Comparison of ENCODE assay signal across 16 cellular contexts in the genomic region with DNA sequence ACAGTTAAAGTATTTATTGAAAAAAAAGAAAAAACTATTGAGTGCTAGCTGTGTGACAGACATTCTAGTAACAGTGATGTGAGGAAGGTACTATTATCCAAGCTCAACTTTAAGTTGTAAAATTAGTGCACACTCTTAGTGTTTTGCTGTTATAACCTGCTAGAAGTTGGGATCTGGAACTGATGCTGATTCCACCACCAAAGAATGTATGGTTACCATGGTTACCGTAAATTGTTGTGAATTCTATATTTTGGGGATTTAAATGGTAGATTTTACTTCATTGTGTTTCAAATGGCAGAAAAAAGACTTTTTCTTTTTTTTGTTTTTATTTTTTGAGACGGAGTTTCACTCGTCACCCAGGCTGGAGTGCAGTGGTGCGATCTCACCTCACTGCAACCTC. TPM values are rescaled to one million over a fixed set of nuclear protein-coding genes. Genes with fewer than 3 reads are reported as not detected.
DNase-seq lines count a peak whose midpoint lies in the region; ATAC-seq, FAIRE-seq and TF ChIP-seq lines count a peak whose summit lies in the region.
"Had no signal": no experiment of that assay in that cellular context is flagged by ENCODE, and none has a peak within 500 bp of the region (broad histone marks: within the 10 kb centered on the region; RNA-seq: fewer than 3 reads in every experiment).

No MANE protein-coding gene starts in this region.

- H3K9me2 ChIP-seq in PC-3 (replicated peaks; ENCODE audit: low read length), result no peaks in the 10 kb centered on the region

- no peak overlapping the region for H2AFZ ChIP-seq in PC-3 (ENCODE audit: low read length)

- intact Hi-C loops in PC-3 (cut with micrococcal nuclease) (loop anchor here (10.0 kb wide), 1 partner anchor 398 kb away; a partner anchor contains a TSS), left ventricle myocardium superior (cut with micrococcal nuclease) (no loop called here)

- no peak overlapping the region for H2AK5ac ChIP-seq in mesendoderm (ENCODE audit: low read length)

- H3K18ac ChIP-seq in mesendoderm (ENCODE audit: low read length), result no peak overlapping the region

- no peak overlapping the region for H3K4ac ChIP-seq in mesendoderm (ENCODE audit: low read depth, low read length)

- H2BK5ac ChIP-seq in mesendoderm (ENCODE audit: low read length), result no peak overlapping the region

- CTCF ChIA-PET in A549 (lab: Yijun Ruan, JAX), result interaction anchor here (1.0 to 5.7 kb wide), 5 partner anchors 11 to 289 kb away, joined by 3 to 63 read pairs (median 3); no protein-coding TSS in a partner anchor
- CTCF ChIA-PET in PC-3 (lab: Charles Lee), result no interaction called here

- H3K56ac ChIP-seq in mesendoderm (ENCODE audit: low read length), result no peak overlapping the region

- H3K4me1 ChIP-seq in A549 (peaks cover 78% of the 10 kb centered on the region), PC-3 (ENCODE audit: insufficient read depth, low read length) (peaks cover 50% of the 10 kb centered on the region), mesendoderm (ENCODE audit: control insufficient read depth, low read depth, low read length) (no peaks in the 10 kb centered on the region)

- BruUV-seq in PC-3 (replicated peaks; lab: Mats Ljungman, UMichigan), result no TSS peak

- TF ChIP-seq CTCF in A549 (IDR thresholded peaks at IDR 0.05), result no peak
- no peak for TF ChIP-seq CTCF in PC-3 (conservative IDR thresholded peaks at IDR 0.05; ENCODE audit: low read depth, low read length)
- no peak for TF ChIP-seq CTCF in cardiac fibroblast (IDR thresholded peaks at IDR 0.05; ENCODE audit: low read depth, low read length)

- WGBS in A549 (ENCODE audit: missing lambda C conversion rate), result 91% methylated on average over 4 of the region's 4 CpGs
- WGBS in mesendoderm (ENCODE audit: extremely low coverage, insufficient coverage, low lambda C conversion rate), result no CpG with 5 or more reads among the region's 4 CpGs

- ATAC-seq in A549 (no peak), PC-3 (no peak), left ventricle myocardium superior (no peak), HG03457 (IDR thresholded peaks at IDR 0.05; ENCODE audit: unreplicated experiment) (no peak), HG03025 (IDR thresholded peaks at IDR 0.05; ENCODE audit: low FRiP score, unreplicated experiment) (no peak)
- ATAC-seq: HCT116 had no signal

- H3K4me2 ChIP-seq in A549, result peak overlapping the region; percentile 94
- no peak overlapping the region for H3K4me2 ChIP-seq in PC-3 (ENCODE audit: low read length)
- H3K4me2 ChIP-seq in mesendoderm (ENCODE audit: low read length), result no peak overlapping the region
- H3K4me2 ChIP-seq: KMS-11 had no signal

- peaks cover 100% of the 10 kb centered on the region for H3K79me2 ChIP-seq in PC-3 (ENCODE audit: low read length)
- H3K79me2 ChIP-seq in mesendoderm (ENCODE audit: control insufficient read depth, insufficient read depth, low read length), result peaks cover 76% of the 10 kb centered on the region

- H3K4me3 ChIP-seq in A549 (no peak overlapping the region), PC-3 (ENCODE audit: low read length) (no peak overlapping the region), cardiac fibroblast (replicated peaks in 1 of 2; ENCODE audit: low read depth in 2 of 2, low read length in 2 of 2) (no peak overlapping the region), mesendoderm (ENCODE audit: low read length) (no peak overlapping the region)

- H3K9me3 ChIP-seq in A549 (no peaks in the 10 kb centered on the region), PC-3 (ENCODE audit: low read length) (no peaks in the 10 kb centered on the region)

- no peak overlapping the region for H2BK15ac ChIP-seq in mesendoderm (replicated peaks; ENCODE audit: low read depth)

- no peak for TF ChIP-seq EP300 in A549 (IDR thresholded peaks at IDR 0.05)

- H3K36me3 ChIP-seq in PC-3 (ENCODE audit: low read depth, low read length), result no peaks in the 10 kb centered on the region
- H3K36me3 ChIP-seq in mesendoderm (ENCODE audit: control insufficient read depth, insufficient read depth, low read length), result no peaks in the 10 kb centered on the region

- H4K5ac ChIP-seq in mesendoderm (ENCODE audit: low read length), result no peak overlapping the region

- no peak for TF ChIP-seq POLR2A in A549 (IDR thresholded peaks at IDR 0.05; ENCODE audit: low read length)

- H3K27ac ChIP-seq in A549 (peak overlapping the region in 1 of 2 experiments; percentile 41; a peak in 2 of 6 replicates), PC-3 (ENCODE audit: low read length) (peak overlapping the region; percentile 34; the same call in 1 of the 2 replicates), mesendoderm (ENCODE audit: low read depth, low read length) (no peak overlapping the region)
- H3K27ac ChIP-seq: HL-60, KMS-11 had no signal

- H3K27me3 ChIP-seq in PC-3 (ENCODE audit: low read length) (no peaks in the 10 kb centered on the region), mesendoderm (ENCODE audit: insufficient read depth, low read length, poor library complexity) (no peaks in the 10 kb centered on the region)

- POLR2A ChIA-PET in A549 (lab: Yijun Ruan, JAX), result no interaction called here
- POLR2A ChIA-PET in PC-3 (lab: Charles Lee; ENCODE audit: unreplicated experiment), result interaction anchor here (0.7 kb wide), 1 partner anchor 341 kb away, joined by 3 read pairs; no protein-coding TSS in a partner anchor

- no peaks in the 10 kb centered on the region for H3F3A ChIP-seq in PC-3 (ENCODE audit: low read length, unreplicated experiment)

- DNase-seq in A549 (ENCODE audit: low read depth in 1 of 2, low spot score in 1 of 2) (no peak), PC-3 (peak; percentile 24), cardiac fibroblast (ENCODE audit: low read depth in 2 of 2) (peak; percentile 26 to 44), mesendoderm (peak; percentile 46), left ventricle myocardium superior (no peak), SIG-M5 treated with dmso at 0.1 percent for 504 hours (lab: John Stamatoyannopoulos, UW; ENCODE audit: unreplicated experiment) (no peak)
- DNase-seq: C1 segment of cervical spinal cord; DMS 273 treated with DMSO at 0.1 percent for 48 hours; NCI-H1092; NCI-H69; NK-92 treated with Interleukin-12 subunit alpha and Interleukin-12 subunit beta, amount 100 ng/mL, for 24 hours had no signal

- no peak overlapping the region for H3K23ac ChIP-seq in mesendoderm (ENCODE audit: low read length)

- no peak overlapping the region for H4K8ac ChIP-seq in mesendoderm (ENCODE audit: low read depth, low read length)

- H3K79me1 ChIP-seq in mesendoderm (ENCODE audit: low read length), result peaks cover 3% of the 10 kb centered on the region

- peaks cover 66% of the 10 kb centered on the region for H4K20me1 ChIP-seq in PC-3 (ENCODE audit: low read length)

- no peak for TF ChIP-seq RAD21 in A549 (conservative IDR thresholded peaks at IDR 0.05 in 1 of 2, IDR thresholded peaks at IDR 0.05 in 1 of 2)

- FAIRE-seq in A549 (lab: Jason Lieb, UNC), result no peak

- H2BK120ac ChIP-seq in mesendoderm (ENCODE audit: low read depth, low read length), result no peak overlapping the region

- H3K9ac ChIP-seq in PC-3 (ENCODE audit: low read length) (no peak overlapping the region), mesendoderm (ENCODE audit: low read length) (no peak overlapping the region)
- H3K9ac ChIP-seq: KMS-11 had no signal

TF ChIP-seq in A549, 52 proteins besides CTCF, POLR2A, EP300 and RAD21 (continues in another document):
- TF ChIP-seq MYC (IDR thresholded peaks at IDR 0.05; ENCODE audit: borderline replicate concordance, low read length) (no peak), ESRRA (IDR thresholded peaks at IDR 0.05; ENCODE audit: borderline replicate concordance, low read length) (no peak), NFE2L2 (conservative IDR thresholded peaks at IDR 0.05; ENCODE audit: low read length) (no peak), KDM1A (IDR thresholded peaks at IDR 0.05; ENCODE audit: low read depth) (no peak), ZC3H11A (IDR thresholded peaks at IDR 0.05) (no peak), CEBPB (IDR thresholded peaks at IDR 0.05) (no peak), FOSL2 (IDR thresholded peaks at IDR 0.05) (no peak), FOSL2 (CRISPR knock-in tag; IDR thresholded peaks at IDR 0.05) (no peak), HOXB5 (CRISPR knock-in tag; IDR thresholded peaks at IDR 0.05) (no peak), ZSCAN20 (CRISPR knock-in tag; IDR thresholded peaks at IDR 0.05) (no peak), SMC3 (IDR thresholded peaks at IDR 0.05) (no peak), TP53 (CRISPR knock-in tag; IDR thresholded peaks at IDR 0.05) (no peak)
- TF ChIP-seq, protein P1, sequence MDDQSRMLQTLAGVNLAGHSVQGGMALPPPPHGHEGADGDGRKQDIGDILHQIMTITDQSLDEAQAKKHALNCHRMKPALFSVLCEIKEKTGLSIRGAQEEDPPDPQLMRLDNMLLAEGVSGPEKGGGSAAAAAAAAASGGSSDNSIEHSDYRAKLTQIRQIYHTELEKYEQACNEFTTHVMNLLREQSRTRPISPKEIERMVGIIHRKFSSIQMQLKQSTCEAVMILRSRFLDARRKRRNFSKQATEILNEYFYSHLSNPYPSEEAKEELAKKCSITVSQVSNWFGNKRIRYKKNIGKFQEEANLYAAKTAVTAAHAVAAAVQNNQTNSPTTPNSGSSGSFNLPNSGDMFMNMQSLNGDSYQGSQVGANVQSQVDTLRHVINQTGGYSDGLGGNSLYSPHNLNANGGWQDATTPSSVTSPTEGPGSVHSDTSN (IDR thresholded peaks at IDR 0.05), result no peak
- TF ChIP-seq, protein P2, sequence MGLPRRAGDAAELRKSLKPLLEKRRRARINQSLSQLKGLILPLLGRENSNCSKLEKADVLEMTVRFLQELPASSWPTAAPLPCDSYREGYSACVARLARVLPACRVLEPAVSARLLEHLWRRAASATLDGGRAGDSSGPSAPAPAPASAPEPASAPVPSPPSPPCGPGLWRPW (IDR thresholded peaks at IDR 0.05), result no peak
- TF ChIP-seq, protein P3, sequence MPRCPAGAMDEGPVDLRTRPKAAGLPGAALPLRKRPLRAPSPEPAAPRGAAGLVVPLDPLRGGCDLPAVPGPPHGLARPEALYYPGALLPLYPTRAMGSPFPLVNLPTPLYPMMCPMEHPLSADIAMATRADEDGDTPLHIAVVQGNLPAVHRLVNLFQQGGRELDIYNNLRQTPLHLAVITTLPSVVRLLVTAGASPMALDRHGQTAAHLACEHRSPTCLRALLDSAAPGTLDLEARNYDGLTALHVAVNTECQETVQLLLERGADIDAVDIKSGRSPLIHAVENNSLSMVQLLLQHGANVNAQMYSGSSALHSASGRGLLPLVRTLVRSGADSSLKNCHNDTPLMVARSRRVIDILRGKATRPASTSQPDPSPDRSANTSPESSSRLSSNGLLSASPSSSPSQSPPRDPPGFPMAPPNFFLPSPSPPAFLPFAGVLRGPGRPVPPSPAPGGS (IDR thresholded peaks at IDR 0.05), result no peak

RNA-seq across cellular contexts. Expression of a gene that starts 5.3 kb away (rescaled TPM):
- 384 and 415 TPM in 2 replicates for polyA plus RNA-seq in A549 (2011; rRNA removed)
- 107 and 152 TPM in 2 replicates for polyA plus RNA-seq in A549 (2012; cell fraction: cytosol; rRNA removed)
- 116 and 183 TPM in 2 replicates for polyA plus RNA-seq in A549 (2012; cell fraction: nucleus; rRNA removed)
- 96.9 to 104 TPM (median 100 TPM) in 3 replicates for polyA plus RNA-seq in A549 (2017; fragmentation: RNase III; extraction: RNeasy Plus Mini Kit Qiagen cat#74134 plus additional on column Dnase treatment)
- polyA minus RNA-seq in A549 (2011; rRNA and poly(A)+ RNA removed), result 677 and 730 TPM in 2 replicates
- total RNA-seq in PC-3 (2014; rRNA removed), result 44.0 and 56.3 TPM in 2 replicates
- 68.7 TPM for polyA plus RNA-seq in mesendoderm (2013, experiment 1 of 2)
- 69.9 TPM for polyA plus RNA-seq in mesendoderm (2013, experiment 2 of 2)
- 55.2 TPM for total RNA-seq in left ventricle myocardium superior

Comparison
In these comparisons a context has a peak if more than half of its experiments do, and no peak if none do; other contexts are left out.
1. DNase-seq: peak in PC-3 (single experiment), cardiac fibroblast (2 of 2) and mesendoderm (single experiment); none in A549 (0 of 2), left ventricle myocardium superior (single experiment) and SIG-M5 treated with dmso at 0.1 percent for 504 hours (single experiment).